In genomic region chr3:160403796-160404510, GRCh38 we compare ENCODE assay signal across 9 cellular contexts. TPM values are rescaled to one million over a fixed set of nuclear protein-coding genes. Genes with fewer than 3 reads are reported as not detected.
DNase-seq lines count a peak whose midpoint lies in the region; ATAC-seq and TF ChIP-seq lines count a peak whose summit lies in the region.
"Had no signal": no experiment of that assay in that cellular context is flagged by ENCODE, and none has a peak within 500 bp of the region (broad histone marks: within the 10 kb centered on the region; RNA-seq: fewer than 3 reads in every experiment).

No MANE protein-coding gene starts in this region.

- H3K9me3 ChIP-seq in CD4-positive, alpha-beta memory T cell (ENCODE audit: control insufficient read depth in 1 of 2, low read length in 2 of 2) = no peaks in the 10 kb centered on the region
- H3K9me3 ChIP-seq in naive thymus-derived CD4-positive, alpha-beta T cell (ENCODE audit: control insufficient read depth in 2 of 3, low read length in 3 of 3) = no peaks in the 10 kb centered on the region

- peaks cover 4 to 37% of the 10 kb centered on the region in 2 donors for H3K36me3 Mint-ChIP-seq in CD4-positive, alpha-beta memory T cell
- peaks cover 4 to 33% (median 10%) of the 10 kb centered on the region in 5 donors for H3K36me3 Mint-ChIP-seq in naive thymus-derived CD4-positive, alpha-beta T cell

- no peaks in the 10 kb centered on the region for H3K36me3 ChIP-seq in CD4-positive, alpha-beta memory T cell (ENCODE audit: insufficient read depth, low read length)
- peaks cover 3% of the 10 kb centered on the region for H3K36me3 ChIP-seq in brain microvascular endothelial cell (replicated peaks)
- H3K36me3 ChIP-seq in naive thymus-derived CD4-positive, alpha-beta T cell (ENCODE audit: control insufficient read depth in 2 of 3, insufficient read depth in 3 of 3, low read length in 3 of 3) = peaks cover 0 to 7% (median 0%) of the 10 kb centered on the region in 3 experiments

- DNase-seq in CD4-positive, alpha-beta memory T cell = no peak
- peak; percentile 25 for DNase-seq in LHCN-M2 (ENCODE audit: low read depth)
- DNase-seq in brain microvascular endothelial cell = no peak
- DNase-seq in naive thymus-derived CD4-positive, alpha-beta T cell = no peak
- DNase-seq in COLO829 (ENCODE audit: low spot score) = no peak
- no peak for DNase-seq in NCI-H2029 treated with DMSO at 0.1 percent for 48 hours (lab: John Stamatoyannopoulos, UW)
- DNase-seq in NCI-H1694 (lab: John Stamatoyannopoulos, UW) = no peak
- DNase-seq in NCI-H2227 treated with DMSO at 0.1 percent for 48 hours (lab: John Stamatoyannopoulos, UW) = no peak
- DNase-seq: effector CD8-positive, alpha-beta T cell had no signal

- no peak for ATAC-seq in naive thymus-derived CD4-positive, alpha-beta T cell

- H3K27ac ChIP-seq in CD4-positive, alpha-beta memory T cell (ENCODE audit: low read depth, low read length) = peak overlapping the region; percentile 31
- H3K27ac ChIP-seq in brain microvascular endothelial cell = peak overlapping the region; percentile 82
- H3K27ac ChIP-seq in naive thymus-derived CD4-positive, alpha-beta T cell (ENCODE audit: low read depth, low read length) = no peak overlapping the region

- H3K4me1 ChIP-seq in CD4-positive, alpha-beta memory T cell (ENCODE audit: insufficient read depth, low read length) = peaks cover 31% of the 10 kb centered on the region
- H3K4me1 ChIP-seq in naive thymus-derived CD4-positive, alpha-beta T cell (ENCODE audit: control insufficient read depth in 2 of 2, insufficient read depth in 2 of 2, low read length in 2 of 2) = peaks cover 4 to 12% of the 10 kb centered on the region in 2 donors

- H3K4me3 ChIP-seq in CD4-positive, alpha-beta memory T cell (ENCODE audit: low read length in 2 of 2) = peak overlapping the region in 1 of 2 donors; percentile 36
- H3K4me3 ChIP-seq in brain microvascular endothelial cell (ENCODE audit: low read depth, low read length) = no peak overlapping the region
- H3K4me3 ChIP-seq in naive thymus-derived CD4-positive, alpha-beta T cell (ENCODE audit: low read length) = peak overlapping the region; percentile 30

- peak overlapping the region; percentile 67 to 88 (median 82) for H3K4me3 Mint-ChIP-seq in CD4-positive, alpha-beta memory T cell
- peak overlapping the region in 8 of 10 donors; percentile 25 to 96 (median 60) for H3K4me3 Mint-ChIP-seq in naive thymus-derived CD4-positive, alpha-beta T cell

- POLR2A ChIA-PET in CD4-positive, alpha-beta memory T cell (lab: Charles Lee; ENCODE audit: partially characterized antibody) = interaction anchor here (0.9 to 3.1 kb wide), 3 partner anchors 8 to 46 kb away, joined by 4 to 9 read pairs (median 9); partner anchors contain the start of gene TRIM59
- POLR2A ChIA-PET in naive thymus-derived CD4-positive, alpha-beta T cell (lab: Charles Lee) = interaction anchor here (0.6 to 1.1 kb wide), 2 partner anchors 28 to 162 kb away, joined by 3 read pairs; no protein-coding TSS in a partner anchor

- intact Hi-C loops in CD4-positive, alpha-beta memory T cell (cut with micrococcal nuclease) = loop anchor here (5.0 kb wide), 1 partner anchor 177 kb away; the partner anchor contains the start of gene C3orf80
- intact Hi-C loops in naive thymus-derived CD4-positive, alpha-beta T cell (cut with micrococcal nuclease) = no loop called here

- CTCF ChIA-PET in CD4-positive, alpha-beta memory T cell (lab: Charles Lee; ENCODE audit: partially characterized antibody) = interaction anchor here (0.6 to 2.6 kb wide), 2 partner anchors 9 to 12 kb away, joined by 3 to 21 read pairs; no protein-coding TSS in a partner anchor
- CTCF ChIA-PET in naive thymus-derived CD4-positive, alpha-beta T cell (lab: Charles Lee) = no interaction called here

- H3K27ac Mint-ChIP-seq in CD4-positive, alpha-beta memory T cell = peak overlapping the region; percentile 26 to 90 (median 66)
- H3K27ac Mint-ChIP-seq in naive thymus-derived CD4-positive, alpha-beta T cell = peak overlapping the region in 5 of 9 donors; percentile 0 to 87 (median 22)

- no peaks in the 10 kb centered on the region for H3K27me3 Mint-ChIP-seq in CD4-positive, alpha-beta memory T cell
- H3K27me3 Mint-ChIP-seq in naive thymus-derived CD4-positive, alpha-beta T cell = peaks cover 5 to 19% (median 9%) of the 10 kb centered on the region in 5 donors

- peaks cover 0 to 11% (median under 1%) of the 10 kb centered on the region in 8 donors for H3K9me3 Mint-ChIP-seq in CD4-positive, alpha-beta memory T cell
- peaks cover 0 to 11% (median 0%) of the 10 kb centered on the region in 11 donors for H3K9me3 Mint-ChIP-seq in naive thymus-derived CD4-positive, alpha-beta T cell

- in situ Hi-C loops in brain microvascular endothelial cell (cut with HindIII; ENCODE audit: low pct_ligation_motif_present, low sequenced_read_pairs) = no loop called here

- no peaks in the 10 kb centered on the region for H3K27me3 ChIP-seq in CD4-positive, alpha-beta memory T cell (ENCODE audit: insufficient read depth, low read length)
- H3K27me3 ChIP-seq in brain microvascular endothelial cell (replicated peaks) = no peaks in the 10 kb centered on the region
- H3K27me3 ChIP-seq in naive thymus-derived CD4-positive, alpha-beta T cell (ENCODE audit: control insufficient read depth in 2 of 2, insufficient read depth in 2 of 2, low read length in 2 of 2) = peaks cover 0 to 4% of the 10 kb centered on the region in 2 donors

- no peak for TF ChIP-seq CTCF in brain microvascular endothelial cell (IDR thresholded peaks at IDR 0.05; ENCODE audit: low read depth, low read length, missing control alignments)

- peaks cover 25 to 50% (median 30%) of the 10 kb centered on the region in 4 donors for H3K4me1 Mint-ChIP-seq in CD4-positive, alpha-beta memory T cell
- H3K4me1 Mint-ChIP-seq in naive thymus-derived CD4-positive, alpha-beta T cell = peaks cover 16 to 58% (median 42%) of the 10 kb centered on the region in 7 donors

RNA-seq across cellular contexts. Expression of gene SMC4, which starts 4.5 kb away (rescaled TPM):
- 10 to 100 TPM; 72.0 to 74.3 TPM for total RNA-seq in CD4-positive, alpha-beta memory T cell
- polyA plus RNA-seq in CD4-positive, alpha-beta memory T cell = 10 to 100 TPM; 33.2 to 61.3 TPM
- total RNA-seq in LHCN-M2 (2014; rRNA removed) = 130 and 186 TPM in 2 replicates
- 27.8 TPM for polyA plus RNA-seq in LHCN-M2 (2012)
- 100 to 1,000 TPM in 1 of 5 experiments, 10 to 100 TPM in 4; 37.4 to 185 (median 47.9) TPM for total RNA-seq in naive thymus-derived CD4-positive, alpha-beta T cell
- polyA plus RNA-seq in naive thymus-derived CD4-positive, alpha-beta T cell = 10 to 100 TPM; 30.1 to 36.2 TPM

RNA-seq across cellular contexts. Expression of gene IFT80, which starts 4.9 kb away (rescaled TPM):
- 10 to 100 TPM; 34.0 to 38.8 TPM for total RNA-seq in CD4-positive, alpha-beta memory T cell
- 1 to 10 TPM; 4.1 to 5.2 TPM for polyA plus RNA-seq in CD4-positive, alpha-beta memory T cell
- total RNA-seq in LHCN-M2 (2014; rRNA removed) = 30.7 and 48.6 TPM in 2 replicates
- polyA plus RNA-seq in LHCN-M2 (2012) = 6.7 TPM
- total RNA-seq in naive thymus-derived CD4-positive, alpha-beta T cell = 10 to 100 TPM; 19.6 to 36.2 (median 30.4) TPM
- polyA plus RNA-seq in naive thymus-derived CD4-positive, alpha-beta T cell = 10 to 100 TPM in 1 of 2 donors, 1 to 10 TPM in 1; 6.3 to 10.4 TPM

RNA-seq across cellular contexts. Expression of gene TRIM59, which starts 45.6 kb away (rescaled TPM):
- 10 to 100 TPM; 26.3 to 28.3 TPM for total RNA-seq in CD4-positive, alpha-beta memory T cell
- 10 to 100 TPM; 21.6 to 31.5 TPM for polyA plus RNA-seq in CD4-positive, alpha-beta memory T cell
- 33.0 and 45.5 TPM in 2 replicates for total RNA-seq in LHCN-M2 (2014; rRNA removed)
- polyA plus RNA-seq in LHCN-M2 (2012) = 11.2 TPM
- 10 to 100 TPM in 4 of 5 experiments, 1 to 10 TPM in 1; 9.8 to 49.2 (median 17.5) TPM for total RNA-seq in naive thymus-derived CD4-positive, alpha-beta T cell
- polyA plus RNA-seq in naive thymus-derived CD4-positive, alpha-beta T cell = 10 to 100 TPM; 16.6 to 35.6 TPM
